ENCODE assay signal across 8 cellular contexts in the genomic region with DNA sequence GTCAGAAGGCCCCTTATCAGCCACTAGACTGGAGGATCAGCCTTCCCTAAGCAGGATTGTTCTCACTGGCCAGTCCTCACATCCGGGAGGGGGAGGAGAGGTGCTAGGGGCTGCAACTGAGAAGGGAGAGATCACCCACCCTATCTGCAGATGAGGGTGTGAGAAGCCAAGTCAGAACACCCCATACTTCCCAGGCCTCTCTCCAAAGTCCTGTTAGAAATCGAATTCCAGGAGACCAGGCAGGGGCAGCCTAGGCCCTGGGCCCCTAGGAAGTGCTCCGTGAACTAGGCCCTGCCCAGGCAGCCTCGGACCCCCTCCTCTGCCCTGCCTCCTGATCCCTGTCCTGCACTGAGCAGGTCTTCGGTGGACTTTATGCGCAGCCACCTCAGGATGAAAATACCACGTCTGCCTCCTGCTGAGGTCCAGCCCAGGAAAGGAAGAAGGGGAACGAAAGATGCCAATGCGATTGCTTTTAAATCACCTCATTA. TPM values are rescaled to one million over a fixed set of nuclear protein-coding genes. Genes with fewer than 3 reads are reported as not detected.
A peak's percentile ranks its signal among the peaks of the same experiment; 100 is the strongest.
DNase-seq lines count a peak whose midpoint lies in the region; ATAC-seq lines count a peak whose summit lies in the region.

No MANE protein-coding gene starts in this region.

- WGBS in ectodermal cell, 2 experiments = 3 to 5% methylated on average over 9 of the region's 9 CpGs

- H3K36me3 Mint-ChIP-seq in CD8-positive, alpha-beta memory T cell = no peaks in the 10 kb centered on the region

- peaks cover 33 to 72% of the 10 kb centered on the region in 2 donors for H3K27me3 Mint-ChIP-seq in CD8-positive, alpha-beta memory T cell

- no peak for ATAC-seq in HG03378 (IDR thresholded peaks at IDR 0.05; ENCODE audit: unreplicated experiment)
- no peak for ATAC-seq in GM21515 (IDR thresholded peaks at IDR 0.05; ENCODE audit: unreplicated experiment)

- no peaks in the 10 kb centered on the region for H3K9me3 ChIP-seq in CD8-positive, alpha-beta memory T cell (ENCODE audit: low read length)
- no peaks in the 10 kb centered on the region for H3K9me3 ChIP-seq in ectodermal cell (ENCODE audit: control insufficient read depth, low read length)

- H3K9me3 Mint-ChIP-seq in CD8-positive, alpha-beta memory T cell = peaks cover 0 to 3% (median 0%) of the 10 kb centered on the region in 5 donors

- H3K27me3 ChIP-seq in CD8-positive, alpha-beta memory T cell (ENCODE audit: insufficient read depth, low read length, poor library complexity, severe bottlenecking) = peaks cover 5% of the 10 kb centered on the region
- no peaks in the 10 kb centered on the region for H3K27me3 ChIP-seq in ectodermal cell (ENCODE audit: control insufficient read depth, insufficient read depth, low read length, poor library complexity, severe bottlenecking)

- H3K27ac Mint-ChIP-seq in CD8-positive, alpha-beta memory T cell = peak overlapping the region in 1 of 8 donors; percentile 21

- no peaks in the 10 kb centered on the region for H3K36me3 ChIP-seq in CD8-positive, alpha-beta memory T cell (ENCODE audit: insufficient read depth, low read length)
- no peaks in the 10 kb centered on the region for H3K36me3 ChIP-seq in ectodermal cell (ENCODE audit: control insufficient read depth, insufficient read depth, low read length)

- DNase-seq in CD8-positive, alpha-beta memory T cell = no peak
- DNase-seq in NCI-H82 treated with DMSO at 0.1 percent for 48 hours (lab: John Stamatoyannopoulos, UW; ENCODE audit: unreplicated experiment) (peak; percentile 41), myocyte (ENCODE audit: low read depth) (peak; percentile 28), NCI-H1930 (lab: John Stamatoyannopoulos, UW) (no peak), NCI-H748 treated with DMSO at 0.1 percent for 48 hours (lab: John Stamatoyannopoulos, UW) (no peak)

- CTCF ChIA-PET in CD8-positive, alpha-beta memory T cell (lab: Charles Lee) = no interaction called here

- H3K27ac ChIP-seq in CD8-positive, alpha-beta memory T cell (ENCODE audit: low read depth, low read length) = no peak overlapping the region
- no peak overlapping the region for H3K27ac ChIP-seq in ectodermal cell (ENCODE audit: insufficient read depth, low read depth, low read length, poor library complexity, severe bottlenecking)

- peak overlapping the region; percentile 31 to 69 (median 57) for H3K4me3 Mint-ChIP-seq in CD8-positive, alpha-beta memory T cell

- peaks cover 5 to 12% (median 9%) of the 10 kb centered on the region in 3 donors for H3K4me1 Mint-ChIP-seq in CD8-positive, alpha-beta memory T cell

- POLR2A ChIA-PET in CD8-positive, alpha-beta memory T cell (lab: Charles Lee) = no interaction called here

- H3K4me3 ChIP-seq in CD8-positive, alpha-beta memory T cell (ENCODE audit: low read length) = no peak overlapping the region
- H3K4me3 ChIP-seq in ectodermal cell (ENCODE audit: insufficient read depth, low read depth, low read length) = peak overlapping the region; percentile 90

- no peaks in the 10 kb centered on the region for H3K4me1 ChIP-seq in CD8-positive, alpha-beta memory T cell (ENCODE audit: insufficient read depth, low read length)
- peaks cover 17% of the 10 kb centered on the region for H3K4me1 ChIP-seq in ectodermal cell (ENCODE audit: control insufficient read depth, insufficient read depth, low read length)

RNA-seq across cellular contexts. Expression of a gene that starts 0.9 kb away (rescaled TPM):
- under 1 TPM in 1 of 2 experiments, not detected in 1; 0.20 TPM for total RNA-seq in CD8-positive, alpha-beta memory T cell
- not detected for polyA plus RNA-seq in CD8-positive, alpha-beta memory T cell
- 9.8 TPM for polyA plus RNA-seq in ectodermal cell (2013, experiment 1 of 4)
- polyA plus RNA-seq in ectodermal cell (2013, experiment 2 of 4) = 14.6 TPM
- 9.1 TPM for polyA plus RNA-seq in ectodermal cell (2013, experiment 3 of 4)
- polyA plus RNA-seq in ectodermal cell (2013, experiment 4 of 4) = 10.4 TPM
- total RNA-seq in myocyte = 5.5 and 10.2 TPM in 2 replicates
- 11.9 TPM for polyA plus RNA-seq in myocyte (2012)

RNA-seq across cellular contexts. Expression of a gene that starts 17.7 kb away (rescaled TPM):
- total RNA-seq in CD8-positive, alpha-beta memory T cell = not detected
- polyA plus RNA-seq in CD8-positive, alpha-beta memory T cell = not detected
- not detected for polyA plus RNA-seq in ectodermal cell (2013, experiment 1 of 4)
- polyA plus RNA-seq in ectodermal cell (2013, experiment 2 of 4) = not detected
- polyA plus RNA-seq in ectodermal cell (2013, experiment 3 of 4) = not detected
- polyA plus RNA-seq in ectodermal cell (2013, experiment 4 of 4) = not detected
- total RNA-seq in myocyte = not detected in 2 replicates
- polyA plus RNA-seq in myocyte (2012) = 0.06 TPM

Comparison
In these comparisons a context has a peak if more than half of its experiments do, and no peak if none do; other contexts are left out.
1. DNase-seq: peak in NCI-H82 treated with DMSO at 0.1 percent for 48 hours (single experiment) and myocyte (single experiment); none in CD8-positive, alpha-beta memory T cell (0 of 5), NCI-H1930 (0 of 2) and NCI-H748 treated with DMSO at 0.1 percent for 48 hours (single experiment).